Comparison of ENCODE assay signal across 8 cellular contexts in genomic region chr11:45982656-45983470, GRCh38.
DNase-seq lines count a peak whose midpoint lies in the region; ATAC-seq, FAIRE-seq and TF ChIP-seq lines count a peak whose summit lies in the region.

No MANE protein-coding gene starts in this region.

- H3K36me3 ChIP-seq in H7 (replicated peaks; ENCODE audit: control insufficient read depth, insufficient read depth, low read length) (no peaks in the 10 kb centered on the region; the same call in 1 of the 2 replicates), pancreas (peaks cover 0 to 12% (median 0%) of the 10 kb centered on the region in 3 donors)

- H3K27ac ChIP-seq in pancreas = no peak overlapping the region

- ATAC-seq in pancreas = peak in 3 of 4 donors; percentile 40 to 63 (median 57)
- no peak for ATAC-seq in GM19452 (IDR thresholded peaks at IDR 0.05; ENCODE audit: unreplicated experiment)
- no peak for ATAC-seq in GM21576 (IDR thresholded peaks at IDR 0.05; ENCODE audit: unreplicated experiment)
- ATAC-seq in GM18858 (IDR thresholded peaks at IDR 0.05; ENCODE audit: unreplicated experiment) = no peak

- TF ChIP-seq CTCF in epithelial cell of esophagus (IDR thresholded peaks at IDR 0.05; ENCODE audit: insufficient read depth, low read depth, low read length, missing control alignments) = no peak
- TF ChIP-seq CTCF in pancreas (IDR thresholded peaks at IDR 0.05) = no peak

- no peaks in the 10 kb centered on the region for H3K9me3 ChIP-seq in pancreas

- intact Hi-C loops in pancreas (cut with DNase I) = no loop called here

- H3K4me3 ChIP-seq in H7 (ENCODE audit: insufficient read depth, low read depth, low read length) (no peak overlapping the region), epithelial cell of esophagus (ENCODE audit: low read length) (no peak overlapping the region), pancreas (no peak overlapping the region)

- WGBS in pancreas, 2 donors = 73 to 74% methylated on average over 8 of the region's 8 CpGs

- FAIRE-seq in RCC 7860 (lab: Jason Lieb, UNC) (no peak), pancreas (lab: Jason Lieb, UNC) (no peak)

- no peaks in the 10 kb centered on the region for H3K27me3 ChIP-seq in H7 (ENCODE audit: control insufficient read depth, insufficient read depth, low read length)
- no peaks in the 10 kb centered on the region for H3K27me3 ChIP-seq in pancreas

- peaks cover 0 to 8% (median 0%) of the 10 kb centered on the region in 3 donors for H3K4me1 ChIP-seq in pancreas

- DNase-seq in H7 (peak; percentile 66), RCC 7860 (ENCODE audit: low spot score) (peak; percentile 18), epithelial cell of esophagus (ENCODE audit: low read depth) (peak; percentile 75), pancreas (no peak), NCI-H345 treated with DMSO at 0.1 percent for 48 hours (lab: John Stamatoyannopoulos, UW; ENCODE audit: unreplicated experiment) (no peak)

Comparison
In these comparisons a context has a peak if more than half of its experiments do, and no peak if none do; other contexts are left out.
1. DNase-seq: peak in H7 (single experiment), RCC 7860 (single experiment) and epithelial cell of esophagus (single experiment); none in pancreas (0 of 6) and NCI-H345 treated with DMSO at 0.1 percent for 48 hours (single experiment).
2. ATAC-seq: peak in pancreas (3 of 4); none in GM19452 (single experiment), GM21576 (single experiment) and GM18858 (single experiment).